ENCODE assay signal across 7 cellular contexts in the genomic region with DNA sequence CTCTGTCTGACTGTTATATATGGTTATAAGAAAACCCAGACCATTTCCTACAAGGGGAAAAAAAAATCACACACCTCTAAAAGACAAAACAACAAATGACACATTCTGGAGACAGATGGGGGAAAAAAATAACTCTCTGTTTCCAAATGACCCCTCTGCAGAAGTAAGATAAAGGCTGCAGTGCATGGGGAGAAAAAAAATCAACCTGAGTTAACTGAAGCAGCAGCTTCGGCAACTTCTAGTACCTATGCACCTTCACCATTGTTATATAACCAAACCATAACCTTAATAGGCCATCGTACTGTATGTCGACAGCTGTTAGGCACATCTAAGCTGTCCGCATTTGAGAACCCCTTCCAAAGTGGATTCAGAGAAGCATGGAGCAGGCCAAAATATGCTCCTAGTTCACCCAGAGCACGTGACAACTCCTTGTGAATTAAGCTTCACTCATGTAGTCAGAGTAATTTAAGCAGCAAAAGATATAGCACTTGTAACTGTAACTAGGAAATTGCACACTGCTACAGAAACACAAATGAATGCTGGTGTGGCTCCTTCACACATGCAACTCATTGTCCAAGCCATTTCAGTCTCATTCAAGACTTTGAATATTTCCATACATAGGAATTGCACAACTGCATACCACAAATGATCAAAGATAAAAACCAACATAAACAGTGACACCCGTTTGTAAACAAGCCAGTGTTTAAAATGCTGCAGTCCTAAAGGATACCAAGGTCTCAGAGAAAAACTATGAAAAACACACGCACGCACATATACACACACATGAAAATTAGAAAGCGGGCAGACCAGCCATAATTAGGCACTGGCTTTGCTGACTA. TPM values are rescaled to one million over a fixed set of nuclear protein-coding genes. Genes with fewer than 3 reads are reported as not detected.
DNase-seq lines count a peak whose midpoint lies in the region; ATAC-seq and TF ChIP-seq lines count a peak whose summit lies in the region.

No MANE protein-coding gene starts in this region.

- H4K20me1 ChIP-seq in GM23248 (ENCODE audit: insufficient read depth) = 0 out of 2 replicates have a peak, but pooled peaks cover 6% of the 10 kb centered on the region

- TF ChIP-seq CTCF in endodermal cell (conservative IDR thresholded peaks at IDR 0.05) = no peak

- peaks cover 34% of the 10 kb centered on the region for H3F3A ChIP-seq in GM23248 (ENCODE audit: insufficient read depth)

- H3K4me1 ChIP-seq in GM23248 (ENCODE audit: insufficient read depth) (peaks cover 42% of the 10 kb centered on the region), endodermal cell (ENCODE audit: control insufficient read depth, insufficient read depth, low read length) (peaks cover 8% of the 10 kb centered on the region)

- 27 to 30% methylated on average over 9 of the region's 9 CpGs for WGBS in GM23248 (ENCODE audit: low coverage in 1 of 2, low lambda C conversion rate in 2 of 2, missing lambda C conversion rate in 2 of 2), 2 experiments
- WGBS in endodermal cell (ENCODE audit: insufficient coverage in 1 of 2, insufficient read length in 1 of 2), 2 experiments = 79 to 94% methylated on average over 8 to 9 of the region's 9 CpGs

- in situ Hi-C loops in GM23248 (cut with MboI) = no loop called here

- peak overlapping the region; percentile 95 for H3K9ac ChIP-seq in GM23248
- peak overlapping the region; percentile 0 for H3K9ac ChIP-seq in endodermal cell (ENCODE audit: extremely low read depth, low read length, poor library complexity, severe bottlenecking)

- no peak for ATAC-seq in HG02973 (IDR thresholded peaks at IDR 0.05; ENCODE audit: unreplicated experiment)

- no peaks in the 10 kb centered on the region for H3K9me2 ChIP-seq in GM23248 (ENCODE audit: insufficient read depth)

- peak overlapping the region; percentile 98 for H3K4me3 Mint-ChIP-seq in endodermal cell

- DNase-seq in GM23248 = peak; percentile 74
- DNase-seq in OCI-M1 (lab: John Stamatoyannopoulos, UW) = peak; percentile 82
- DNase-seq in endodermal cell = no peak
- peak; percentile 69 for DNase-seq in pons (ENCODE audit: low spot score)
- no peak for DNase-seq in middle frontal gyrus (ENCODE audit: extremely low spot score, low spot score)
- no peak for DNase-seq in activated CD4-positive, alpha-beta T cell treated with anti-CD3 and anti-CD28 coated beads, Interleukin-2, amount 50 U/mL, for 48 hours

- H3K4me3 ChIP-seq in GM23248 = peak overlapping the region; percentile 81
- H3K4me3 ChIP-seq in endodermal cell (ENCODE audit: low read length) = peak overlapping the region; percentile 97

- H3K9me3 Mint-ChIP-seq in endodermal cell = peaks cover 3% of the 10 kb centered on the region

- H3K36me3 Mint-ChIP-seq in endodermal cell (ENCODE audit: low read depth) = peaks cover 13% of the 10 kb centered on the region

- H3K9me3 ChIP-seq in GM23248 (ENCODE audit: low read depth) = no peaks in the 10 kb centered on the region
- peaks cover 8% of the 10 kb centered on the region for H3K9me3 ChIP-seq in endodermal cell (ENCODE audit: control insufficient read depth, low read length)

- H3K27me3 Mint-ChIP-seq in endodermal cell (ENCODE audit: insufficient read depth) = no peaks in the 10 kb centered on the region

- peak overlapping the region; percentile 86 for H3K27ac Mint-ChIP-seq in endodermal cell

- H3K4me1 Mint-ChIP-seq in endodermal cell = peaks cover 40% of the 10 kb centered on the region

- H3K27ac ChIP-seq in GM23248 (peak overlapping the region; percentile 78), endodermal cell (ENCODE audit: low read depth, low read length) (no peak overlapping the region)

- H3K27me3 ChIP-seq in GM23248 (replicated peaks; ENCODE audit: insufficient read depth) (no peaks in the 10 kb centered on the region), endodermal cell (ENCODE audit: control insufficient read depth, insufficient read depth, low read length, poor library complexity, severe bottlenecking) (no peaks in the 10 kb centered on the region)

- peak overlapping the region; percentile 80 for H3K4me2 ChIP-seq in GM23248 (ENCODE audit: unreplicated experiment)

- H3K36me3 ChIP-seq in GM23248 (ENCODE audit: low read depth) (no peaks in the 10 kb centered on the region), endodermal cell (ENCODE audit: control insufficient read depth, insufficient read depth, low read length) (peaks cover 23% of the 10 kb centered on the region)

- H2AFZ ChIP-seq in GM23248 = no peak overlapping the region

- peaks cover 73% of the 10 kb centered on the region for H3K79me2 ChIP-seq in GM23248 (ENCODE audit: insufficient read depth)

RNA-seq across cellular contexts. Expression of a gene that starts 2.7 kb away (rescaled TPM):
- 13.3 and 15.5 TPM in 2 replicates for total RNA-seq in GM23248 (2014; rRNA removed; shearing (Covaris generic))
- polyA plus RNA-seq in GM23248 (2016; fragmentation: Nextera tagmentation; extraction: Ambion mirVana) = 3.9 and 4.2 TPM in 2 replicates
- total RNA-seq in endodermal cell = 10 to 100 TPM; 37.2 to 43.5 TPM
- polyA plus RNA-seq in endodermal cell (2013, experiment 1 of 2) = 19.5 TPM
- polyA plus RNA-seq in endodermal cell (2013, experiment 2 of 2) = 19.3 TPM

RNA-seq across cellular contexts. Expression of a gene that starts 48.6 kb away (rescaled TPM):
- total RNA-seq in GM23248 (2014; rRNA removed; shearing (Covaris generic)) = 124 and 140 TPM in 2 replicates
- polyA plus RNA-seq in GM23248 (2016; fragmentation: Nextera tagmentation; extraction: Ambion mirVana) = 116 and 120 TPM in 2 replicates
- 100 to 1,000 TPM; 114 to 115 TPM for total RNA-seq in endodermal cell
- 70.0 TPM for polyA plus RNA-seq in endodermal cell (2013, experiment 1 of 2)
- 63.5 TPM for polyA plus RNA-seq in endodermal cell (2013, experiment 2 of 2)

Comparison
In these comparisons a context has a peak if more than half of its experiments do, and no peak if none do; other contexts are left out.
1. DNase-seq: peak in GM23248 (single experiment), OCI-M1 (single experiment) and pons (single experiment); none in endodermal cell (single experiment), middle frontal gyrus (single experiment) and activated CD4-positive, alpha-beta T cell treated with anti-CD3 and anti-CD28 coated beads, Interleukin-2, amount 50 U/mL, for 48 hours (0 of 2).